Comparison of ENCODE assay signal across 14 cellular contexts in the genomic region with DNA sequence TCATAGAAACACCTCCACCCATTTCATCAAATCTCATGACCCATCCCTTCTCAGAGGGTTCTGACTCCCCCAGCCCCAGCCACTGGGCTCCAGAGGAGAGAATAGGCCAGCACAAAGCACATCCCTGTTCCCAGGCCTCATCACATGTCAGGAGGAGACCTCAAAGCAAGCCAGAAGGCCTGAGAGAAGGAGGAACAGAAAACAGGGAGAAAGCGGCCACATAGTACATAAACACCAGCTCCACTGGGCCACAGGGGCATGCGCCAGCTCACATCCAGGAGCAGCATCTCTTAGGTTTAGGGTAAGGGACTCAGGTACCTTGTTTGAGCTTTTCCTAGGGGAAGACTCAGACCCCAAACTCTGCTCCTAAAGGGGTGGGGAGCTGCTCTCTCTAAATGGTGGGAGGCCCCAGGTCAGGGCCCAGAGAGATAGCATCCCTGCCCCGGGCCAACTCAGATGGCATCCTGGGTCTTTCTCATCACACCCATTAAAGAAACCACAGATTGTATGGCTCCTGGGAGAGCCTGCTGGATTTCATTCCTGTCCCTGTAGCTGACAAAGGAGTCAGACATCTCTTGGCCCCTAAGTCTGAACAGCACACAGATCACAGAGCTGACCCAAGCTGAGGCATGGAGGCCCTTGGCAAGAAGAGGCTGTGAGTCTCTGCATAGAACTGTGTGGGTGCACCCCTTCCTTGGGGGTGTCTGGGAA. TPM values are rescaled to one million over a fixed set of nuclear protein-coding genes. Genes with fewer than 3 reads are reported as not detected.
DNase-seq lines count a peak whose midpoint lies in the region; FAIRE-seq and TF ChIP-seq lines count a peak whose summit lies in the region.
"Had no signal": no experiment of that assay in that cellular context is flagged by ENCODE, and none has a peak within 500 bp of the region (broad histone marks: within the 10 kb centered on the region; RNA-seq: fewer than 3 reads in every experiment).

No MANE protein-coding gene starts in this region.

- H3K27me3 ChIP-seq in dorsolateral prefrontal cortex: no peaks in the 10 kb centered on the region
- H3K27me3 ChIP-seq: tibial nerve had no signal

- POLR2A ChIA-PET in activated CD4-positive, alpha-beta memory T cell treated with anti-CD3 and anti-CD28 coated beads for 36 hours (lab: Charles Lee): interaction anchor here (0.5 to 1.8 kb wide), 2 partner anchors 18 to 290 kb away, joined by 3 to 9 read pairs; no protein-coding TSS in a partner anchor

- no peaks in the 10 kb centered on the region for H3K9me3 Mint-ChIP-seq in IgD-negative memory B cell
- H3K9me3 Mint-ChIP-seq in activated CD4-positive, alpha-beta memory T cell treated with anti-CD3 and anti-CD28 coated beads for 36 hours: no peaks in the 10 kb centered on the region
- H3K9me3 Mint-ChIP-seq: immature natural killer cell had no signal

- H3K4me3 Mint-ChIP-seq in IgD-negative memory B cell: peak overlapping the region in 1 of 4 donors; percentile 88
- no peak overlapping the region for H3K4me3 Mint-ChIP-seq in activated CD4-positive, alpha-beta memory T cell treated with anti-CD3 and anti-CD28 coated beads for 36 hours

- CTCF ChIA-PET in activated CD4-positive, alpha-beta memory T cell treated with anti-CD3 and anti-CD28 coated beads for 36 hours (lab: Charles Lee): interaction anchor here (1.3 to 2.5 kb wide), 5 partner anchors 13 to 402 kb away, joined by 3 to 13 read pairs (median 6); a partner anchor contains a TSS

- intact Hi-C loops in dorsolateral prefrontal cortex (cut with DNase I): no loop called here
- intact Hi-C loops in posterior vena cava (cut with DNase I): no loop called here
- intact Hi-C loops in activated CD4-positive, alpha-beta memory T cell treated with anti-CD3 and anti-CD28 coated beads for 36 hours (cut with micrococcal nuclease): no loop called here

- peaks cover 5 to 10% (median 8%) of the 10 kb centered on the region in 3 donors for H3K4me1 Mint-ChIP-seq in IgD-negative memory B cell
- peaks cover 29% of the 10 kb centered on the region for H3K4me1 Mint-ChIP-seq in activated CD4-positive, alpha-beta memory T cell treated with anti-CD3 and anti-CD28 coated beads for 36 hours (ENCODE audit: low read depth)

- H3K27ac Mint-ChIP-seq in IgD-negative memory B cell: peak overlapping the region; percentile 28 to 65 (median 38)
- H3K27ac Mint-ChIP-seq in activated CD4-positive, alpha-beta memory T cell treated with anti-CD3 and anti-CD28 coated beads for 36 hours: no peak overlapping the region
- H3K27ac Mint-ChIP-seq: immature natural killer cell had no signal

- H3K27me3 Mint-ChIP-seq in IgD-negative memory B cell: peaks cover 4% of the 10 kb centered on the region
- no peaks in the 10 kb centered on the region for H3K27me3 Mint-ChIP-seq in activated CD4-positive, alpha-beta memory T cell treated with anti-CD3 and anti-CD28 coated beads for 36 hours

- no peak for TF ChIP-seq CTCF in dorsolateral prefrontal cortex (IDR thresholded peaks at IDR 0.05 in 54 of 56, conservative IDR thresholded peaks at IDR 0.05 in 2 of 56; ENCODE audit: low read depth in 1 of 56, partially characterized antibody in 56 of 56)

- no peaks in the 10 kb centered on the region for H3K36me3 Mint-ChIP-seq in IgD-negative memory B cell
- H3K36me3 Mint-ChIP-seq in activated CD4-positive, alpha-beta memory T cell treated with anti-CD3 and anti-CD28 coated beads for 36 hours: no peaks in the 10 kb centered on the region

- FAIRE-seq in urothelium cell line (lab: Jason Lieb, UNC): no peak

- peak overlapping the region in 54 of 59 donors; percentile 6 to 93 (median 80) for H3K27ac ChIP-seq in dorsolateral prefrontal cortex
- H3K27ac ChIP-seq: 22Rv1 had no signal

- peak; percentile 72 for DNase-seq in DMS 273 (lab: John Stamatoyannopoulos, UW; ENCODE audit: unreplicated experiment)
- DNase-seq in DMS 273 treated with DMSO at 0.1 percent for 48 hours (lab: John Stamatoyannopoulos, UW): no peak
- no peak for DNase-seq in dorsolateral prefrontal cortex
- peak; percentile 46 for DNase-seq in posterior vena cava (ENCODE audit: low spot score)
- DNase-seq in NCI-H510A (lab: John Stamatoyannopoulos, UW): no peak
- no peak for DNase-seq in activated CD4-positive, alpha-beta memory T cell treated with anti-CD3 and anti-CD28 coated beads for 36 hours
- DNase-seq in urothelium cell line (ENCODE audit: low spot score): no peak
- DNase-seq: activated CD4-positive, alpha-beta T cell treated with anti-CD3 and anti-CD28 coated beads, Interleukin-2, amount 50 U/mL, for 4 hours; immature natural killer cell; KG1; NCI-H2029 treated with DMSO at 0.1 percent for 48 hours had no signal

- H3K4me3 ChIP-seq in dorsolateral prefrontal cortex: peak overlapping the region in 29 of 59 donors; percentile 23 to 89 (median 79)

RNA-seq across cellular contexts. Expression of a gene that starts 2.5 kb away (rescaled TPM):
- 0.85 TPM for polyA plus RNA-seq in IgD-negative memory B cell
- total RNA-seq in dorsolateral prefrontal cortex (10 to 100 TPM; 13.9 to 56.0 (median 31.7) TPM), posterior vena cava (1 to 10 TPM; 8.0 to 8.5 TPM)
- total RNA-seq in activated CD4-positive, alpha-beta memory T cell treated with anti-CD3 and anti-CD28 coated beads for 36 hours: 10 to 100 TPM; 11.8 to 12.5 TPM

RNA-seq across cellular contexts. Expression of a gene that starts 55.4 kb away (rescaled TPM):
- 1.4 TPM for polyA plus RNA-seq in IgD-negative memory B cell
- total RNA-seq in dorsolateral prefrontal cortex (10 to 100 TPM in 2 of 120 experiments, 1 to 10 TPM in 82, under 1 TPM in 35, not detected in 1; 0.25 to 12.0 (median 1.8) TPM), posterior vena cava (1 to 10 TPM in 1 of 2 donors, under 1 TPM in 1; 0.62 to 4.4 TPM)
- total RNA-seq in activated CD4-positive, alpha-beta memory T cell treated with anti-CD3 and anti-CD28 coated beads for 36 hours: under 1 TPM; 0.51 to 0.74 TPM

RNA-seq across cellular contexts. Expression of a gene that starts 55.5 kb away (rescaled TPM):
- polyA plus RNA-seq in IgD-negative memory B cell: not detected
- total RNA-seq in dorsolateral prefrontal cortex: 1 to 10 TPM in 100 of 120 experiments, under 1 TPM in 15, not detected in 5; 0.23 to 7.3 (median 2.0) TPM
- total RNA-seq in posterior vena cava: 1 to 10 TPM in 1 of 2 donors, under 1 TPM in 1; 0.81 to 5.3 TPM
- under 1 TPM; 0.19 to 0.36 TPM for total RNA-seq in activated CD4-positive, alpha-beta memory T cell treated with anti-CD3 and anti-CD28 coated beads for 36 hours
- polyA plus RNA-seq: immature natural killer cell had no signal

Comparison
In these comparisons a context has a peak if more than half of its experiments do, and no peak if none do; other contexts are left out.
1. DNase-seq: peak in DMS 273 (single experiment) and posterior vena cava (single experiment); none in DMS 273 treated with DMSO at 0.1 percent for 48 hours (single experiment), dorsolateral prefrontal cortex (0 of 10), NCI-H510A (single experiment), activated CD4-positive, alpha-beta memory T cell treated with anti-CD3 and anti-CD28 coated beads for 36 hours (single experiment) and urothelium cell line (single experiment).